In genomic region chr3:112958749-112959560, GRCh38 we compare ENCODE assay signal across 14 cellular contexts. TPM values are rescaled to one million over a fixed set of nuclear protein-coding genes. Genes with fewer than 3 reads are reported as not detected.
DNase-seq lines count a peak whose midpoint lies in the region; ATAC-seq and TF ChIP-seq lines count a peak whose summit lies in the region.
"Had no signal": no experiment of that assay in that cellular context is flagged by ENCODE, and none has a peak within 500 bp of the region (broad histone marks: within the 10 kb centered on the region; RNA-seq: fewer than 3 reads in every experiment).

No MANE protein-coding gene starts in this region.

- in situ Hi-C loops in GM13977 (cut with MboI; ENCODE audit: low pct_unique_long_range_greater_than_20kb, low sequenced_read_pairs, unreplicated experiment), result no loop called here

- peak overlapping the region; percentile 55 for H2AFZ ChIP-seq in KMS-11 (ENCODE audit: low read depth)

- no peak for TF ChIP-seq CTCF in GM13977 (IDR thresholded peaks at IDR 0.05; ENCODE audit: extremely low read depth, insufficient read depth, missing control alignments)
- TF ChIP-seq CTCF in KMS-11 (conservative IDR thresholded peaks at IDR 0.05; ENCODE audit: low read depth, low read length), result no peak
- TF ChIP-seq CTCF in foreskin keratinocyte (conservative IDR thresholded peaks at IDR 0.05), result no peak

- DNase-seq in GM13977 (ENCODE audit: low spot score) (peak; percentile 10), left kidney (ENCODE audit: low read depth, low spot score) (peak; percentile 24), NOMO-1 (lab: John Stamatoyannopoulos, UW; ENCODE audit: unreplicated experiment in 2 of 2) (no peak), NOMO-1 treated with dmso at 0.1 percent for 144 hours (lab: John Stamatoyannopoulos, UW; ENCODE audit: unreplicated experiment) (no peak), foreskin keratinocyte (no peak)
- no peak for DNase-seq in activated CD4-positive, CD25-positive, alpha-beta regulatory T cell (lab: John Stamatoyannopoulos, UW)
- DNase-seq: DND-41, esophagus squamous epithelium, lower lobe of right lung, NCI-H1105, tibial artery had no signal

- no peaks in the 10 kb centered on the region for H3K79me2 ChIP-seq in KMS-11 (ENCODE audit: insufficient read depth, low read depth)

- no peaks in the 10 kb centered on the region for H3K36me3 ChIP-seq in KMS-11 (ENCODE audit: insufficient read depth)
- H3K36me3 ChIP-seq: esophagus squamous epithelium, lower lobe of right lung, SJSA1, tibial artery had no signal

- no peak overlapping the region for H3K4me3 ChIP-seq in KMS-11 (IDR thresholded peaks at IDR 0.05; ENCODE audit: insufficient read depth, low read depth, low read length)
- H3K4me3 ChIP-seq: lower lobe of right lung, SJSA1, tibial artery had no signal

- ATAC-seq in GM19455 (IDR thresholded peaks at IDR 0.05; ENCODE audit: unreplicated experiment) (peak; percentile 68), foreskin keratinocyte (no peak)
- ATAC-seq: lower lobe of right lung had no signal

- H3K27me3 ChIP-seq in KMS-11 (ENCODE audit: insufficient read depth, low read depth) (no peaks in the 10 kb centered on the region), foreskin keratinocyte (peaks cover 13% of the 10 kb centered on the region)
- H3K27me3 ChIP-seq: esophagus squamous epithelium, tibial artery had no signal

- peak overlapping the region; percentile 50; the same call in 1 of the 2 replicates for H3K9ac ChIP-seq in KMS-11

- H3K4me1 ChIP-seq in KMS-11 (ENCODE audit: low read depth, poor library complexity, severe bottlenecking) (peaks cover 30% of the 10 kb centered on the region), foreskin keratinocyte (no peaks in the 10 kb centered on the region)
- H3K4me1 ChIP-seq: esophagus squamous epithelium, lower lobe of right lung, SJSA1, tibial artery had no signal

- H3K4me2 ChIP-seq in KMS-11, result peak overlapping the region; percentile 70

- H3K27ac ChIP-seq in KMS-11 (peak overlapping the region; percentile 82), foreskin keratinocyte (no peak overlapping the region)
- H3K27ac ChIP-seq: esophagus squamous epithelium, lower lobe of right lung, SJSA1, tibial artery had no signal

- H4K20me1 ChIP-seq in KMS-11 (ENCODE audit: insufficient read depth), result no peaks in the 10 kb centered on the region

RNA-seq across cellular contexts. Expression of gene CD200R1, which starts 15.9 kb away (rescaled TPM):
- 0.04 TPM in 1 of 2 replicates, not detected in the other for total RNA-seq in foreskin keratinocyte
- 0.01 TPM in 1 of 2 replicates, not detected in the other for polyA plus RNA-seq in foreskin keratinocyte
- total RNA-seq: SJSA1 had no signal

RNA-seq across cellular contexts. Expression of gene GTPBP8, which starts 31.8 kb away (rescaled TPM):
- 19.5 and 19.6 TPM in 2 replicates for total RNA-seq in foreskin keratinocyte
- polyA plus RNA-seq in foreskin keratinocyte, result 10.7 and 12.3 TPM in 2 replicates

Comparison
In these comparisons a context has a peak if more than half of its experiments do, and no peak if none do; other contexts are left out.
1. DNase-seq: peak in GM13977 (single experiment) and left kidney (single experiment); none in NOMO-1 (0 of 2), activated CD4-positive, CD25-positive, alpha-beta regulatory T cell (0 of 4), NOMO-1 treated with dmso at 0.1 percent for 144 hours (single experiment) and foreskin keratinocyte (0 of 2).